Comparison of ENCODE assay signal across 9 cellular contexts in genomic region chr16:27230562-27230991, GRCh38. TPM values are rescaled to one million over a fixed set of nuclear protein-coding genes. Genes with fewer than 3 reads are reported as not detected.
DNase-seq lines count a peak whose midpoint lies in the region; ATAC-seq and TF ChIP-seq lines count a peak whose summit lies in the region.
"Had no signal": no experiment of that assay in that cellular context is flagged by ENCODE, and none has a peak within 500 bp of the region (broad histone marks: within the 10 kb centered on the region; RNA-seq: fewer than 3 reads in every experiment).

No MANE protein-coding gene starts in this region.

- in situ Hi-C loops in HAP-1 (cut with MboI; ENCODE audit: low sequenced_read_pairs) = loop anchor here (25.0 kb wide), 1 partner anchor 232 kb away; no protein-coding TSS in a partner anchor

- H3K36me3 Mint-ChIP-seq in activated CD8-positive, alpha-beta T cell treated with anti-CD3 and anti-CD28 coated beads for 36 hours (ENCODE audit: low read depth) = peaks cover 63% of the 10 kb centered on the region

- DNase-seq in NCI-H2107 (lab: John Stamatoyannopoulos, UW) (peak; percentile 38), retina (no peak), psoas muscle (no peak), HAP-1 (ENCODE audit: low spot score in 2 of 2) (no peak)
- peak; percentile 84 for DNase-seq in activated CD8-positive, alpha-beta T cell treated with anti-CD3 and anti-CD28 coated beads for 36 hours
- DNase-seq in stimulated activated CD8-positive, alpha-beta memory T cell treated with anti-CD3 and anti-CD28 coated beads, Interleukin-7, amount 100 ng/mL, for 1 hour (ENCODE audit: low read depth in 2 of 2) = peak; percentile 44 to 46
- DNase-seq in NK-92 treated with Interleukin-12 subunit alpha and Interleukin-12 subunit beta, amount 100 ng/mL, for 24 hours (lab: John Stamatoyannopoulos, UW) = no peak
- DNase-seq: heart right ventricle had no signal

- TF ChIP-seq CTCF in activated CD8-positive, alpha-beta T cell treated with anti-CD3 and anti-CD28 coated beads for 36 hours (IDR thresholded peaks at IDR 0.05) = no peak
- no peak for TF ChIP-seq CTCF in psoas muscle (IDR thresholded peaks at IDR 0.05)

- ATAC-seq in activated CD8-positive, alpha-beta T cell treated with anti-CD3 and anti-CD28 coated beads for 36 hours = peak; percentile 57
- peak; percentile 64 for ATAC-seq in esophagus mucosa
- ATAC-seq in psoas muscle = no peak
- ATAC-seq: heart right ventricle had no signal

- H3K27me3 Mint-ChIP-seq in activated CD8-positive, alpha-beta T cell treated with anti-CD3 and anti-CD28 coated beads for 36 hours = no peaks in the 10 kb centered on the region

- intact Hi-C loops in activated CD8-positive, alpha-beta T cell treated with anti-CD3 and anti-CD28 coated beads for 36 hours (cut with micrococcal nuclease) = loop anchor here (2.0 kb wide), 1 partner anchor 224 kb away; no protein-coding TSS in a partner anchor
- intact Hi-C loops in psoas muscle (cut with DNase I) = loop anchor here (5.0 to 10.0 kb wide), 4 partner anchors 33 to 227 kb away; no protein-coding TSS in a partner anchor

- no peak overlapping the region for H3K4me3 ChIP-seq in psoas muscle
- no peak overlapping the region for H3K4me3 ChIP-seq in HAP-1
- H3K4me3 ChIP-seq: heart right ventricle had no signal

- H3K36me3 ChIP-seq in psoas muscle (ENCODE audit: insufficient read depth in 1 of 2, low read depth in 1 of 2) (peaks cover 0 to 37% of the 10 kb centered on the region in 2 donors), HAP-1 (replicated peaks) (peaks cover 18% of the 10 kb centered on the region)

- peaks cover 78% of the 10 kb centered on the region for H3K4me1 Mint-ChIP-seq in activated CD8-positive, alpha-beta T cell treated with anti-CD3 and anti-CD28 coated beads for 36 hours (ENCODE audit: low read depth)

- peak overlapping the region; percentile 72 for H3K4me3 Mint-ChIP-seq in activated CD8-positive, alpha-beta T cell treated with anti-CD3 and anti-CD28 coated beads for 36 hours

- H3K9me3 ChIP-seq in psoas muscle = no peaks in the 10 kb centered on the region
- no peaks in the 10 kb centered on the region for H3K9me3 ChIP-seq in HAP-1
- H3K9me3 ChIP-seq: heart right ventricle had no signal

- peak overlapping the region; percentile 98 for H3K27ac Mint-ChIP-seq in activated CD8-positive, alpha-beta T cell treated with anti-CD3 and anti-CD28 coated beads for 36 hours

- no peaks in the 10 kb centered on the region for H3K27me3 ChIP-seq in psoas muscle (ENCODE audit: insufficient read depth in 3 of 3, low read length in 2 of 3)
- no peaks in the 10 kb centered on the region for H3K27me3 ChIP-seq in HAP-1 (ENCODE audit: low read depth)
- H3K27me3 ChIP-seq: heart right ventricle had no signal

- no peaks in the 10 kb centered on the region for H3K9me3 Mint-ChIP-seq in activated CD8-positive, alpha-beta T cell treated with anti-CD3 and anti-CD28 coated beads for 36 hours

- 78 to 81% (median 79%) methylated on average over 16 of the region's 16 CpGs for WGBS in psoas muscle, 3 donors

- no peak overlapping the region for H3K27ac ChIP-seq in psoas muscle

- H3K4me1 ChIP-seq in psoas muscle (peaks cover 18% of the 10 kb centered on the region), HAP-1 (no peaks in the 10 kb centered on the region)

- CTCF ChIA-PET in activated CD8-positive, alpha-beta T cell treated with anti-CD3 and anti-CD28 coated beads for 36 hours (lab: Charles Lee) = interaction anchor here (0.9 to 13.1 kb wide), 20 partner anchors 9 to 221 kb away, joined by 3 to 203 read pairs (median 4); partner anchors contain the start of genes KDM8 and NSMCE1

- POLR2A ChIA-PET in activated CD8-positive, alpha-beta T cell treated with anti-CD3 and anti-CD28 coated beads for 36 hours (lab: Charles Lee) = interaction anchor here (1.4 to 9.4 kb wide), 8 partner anchors 20 to 176 kb away, joined by 3 to 134 read pairs (median 10); partner anchors contain the start of gene NSMCE1

RNA-seq across cellular contexts. Expression of gene KDM8, which starts 27.3 kb away (rescaled TPM):
- total RNA-seq in activated CD8-positive, alpha-beta T cell treated with anti-CD3 and anti-CD28 coated beads for 36 hours = 10 to 100 TPM; 10.9 to 12.7 TPM
- total RNA-seq in esophagus mucosa (3.9 TPM), psoas muscle (1 to 10 TPM; 2.2 to 7.8 (median 4.6) TPM)
- 1 to 10 TPM; 2.4 to 3.5 (median 3.0) TPM for polyA plus RNA-seq in psoas muscle

RNA-seq across cellular contexts. Expression of gene NSMCE1, which starts 38.0 kb away (rescaled TPM):
- 100 to 1,000 TPM; 150 to 156 TPM for total RNA-seq in activated CD8-positive, alpha-beta T cell treated with anti-CD3 and anti-CD28 coated beads for 36 hours
- total RNA-seq in esophagus mucosa (46.8 TPM), psoas muscle (10 to 100 TPM; 18.9 to 51.8 (median 28.8) TPM)
- polyA plus RNA-seq in psoas muscle = 10 to 100 TPM; 26.0 to 31.7 (median 28.4) TPM

Comparison
In these comparisons a context has a peak if more than half of its experiments do, and no peak if none do; other contexts are left out.
1. DNase-seq: peak in NCI-H2107 (single experiment), activated CD8-positive, alpha-beta T cell treated with anti-CD3 and anti-CD28 coated beads for 36 hours (single experiment) and stimulated activated CD8-positive, alpha-beta memory T cell treated with anti-CD3 and anti-CD28 coated beads, Interleukin-7, amount 100 ng/mL, for 1 hour (2 of 2); none in retina (single experiment), psoas muscle (0 of 2), NK-92 treated with Interleukin-12 subunit alpha and Interleukin-12 subunit beta, amount 100 ng/mL, for 24 hours (single experiment) and HAP-1 (0 of 2).
2. ATAC-seq: peak in activated CD8-positive, alpha-beta T cell treated with anti-CD3 and anti-CD28 coated beads for 36 hours (single experiment) and esophagus mucosa (single experiment); none in psoas muscle (0 of 4).